9 cellular contexts compared by ENCODE assay signal in the genomic region with DNA sequence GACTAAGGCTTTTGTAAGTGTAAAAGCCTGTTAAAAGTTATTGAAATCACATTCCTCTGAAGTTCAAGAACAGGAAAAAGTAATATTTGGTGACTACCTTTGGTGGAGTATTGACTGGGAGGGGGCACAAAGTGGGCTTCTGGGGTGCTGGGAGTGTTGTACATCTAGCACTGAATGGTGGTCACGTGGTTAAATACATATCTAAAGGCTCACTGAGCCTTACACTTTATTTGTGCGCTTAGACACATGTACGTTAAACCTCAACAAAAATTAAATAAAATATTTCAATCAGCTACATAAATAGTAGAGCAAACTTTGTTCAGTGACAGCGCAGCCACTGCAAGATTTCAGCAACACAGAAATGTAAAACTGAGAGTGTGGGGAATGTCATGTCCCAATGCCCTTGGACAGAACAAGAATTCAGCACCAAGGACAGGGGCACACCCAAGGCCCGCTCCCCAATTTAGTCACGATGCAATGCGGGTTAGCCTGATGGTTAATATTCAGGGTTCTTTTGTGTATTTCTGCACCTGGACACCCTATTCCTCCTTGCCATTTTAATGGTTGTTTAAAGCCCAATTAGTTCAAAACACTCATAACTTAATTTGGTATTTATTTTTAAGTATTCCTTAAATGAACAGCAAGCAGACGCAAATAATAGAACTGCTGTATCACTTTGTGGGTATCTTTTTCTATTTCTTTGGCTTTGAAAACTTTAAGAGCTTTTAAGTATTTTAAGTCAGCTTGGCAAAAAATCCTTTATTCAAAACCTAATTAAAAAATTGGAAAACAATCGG. TPM values are rescaled to one million over a fixed set of nuclear protein-coding genes. Genes with fewer than 3 reads are reported as not detected.
DNase-seq lines count a peak whose midpoint lies in the region; ATAC-seq and TF ChIP-seq lines count a peak whose summit lies in the region.
"Had no signal": no experiment of that assay in that cellular context is flagged by ENCODE, and none has a peak within 500 bp of the region (broad histone marks: within the 10 kb centered on the region; RNA-seq: fewer than 3 reads in every experiment).

No MANE protein-coding gene starts in this region.

- H3K4me3 ChIP-seq in left lung = no peak overlapping the region

- no peaks in the 10 kb centered on the region for H3K36me3 Mint-ChIP-seq in activated CD8-positive, alpha-beta T cell treated with anti-CD3 and anti-CD28 coated beads, Interleukin-2, amount 10 ng/mL, durations not matched to agents 7 days and 5 days (ENCODE audit: low read depth)
- no peaks in the 10 kb centered on the region for H3K36me3 Mint-ChIP-seq in activated T-cell treated with anti-CD3 and anti-CD28 coated beads, Interleukin-2, amount 50 U/mL, for 4 hours (ENCODE audit: insufficient read depth)

- DNase-seq in GM10248 (ENCODE audit: extremely low spot score) (peak; percentile 39), left lung (no peak), superior temporal gyrus (ENCODE audit: extremely low spot score) (no peak), occipital lobe (lab: John Stamatoyannopoulos, UW) (no peak)
- peak; percentile 56 for DNase-seq in activated CD8-positive, alpha-beta T cell treated with anti-CD3 and anti-CD28 coated beads, Interleukin-2, amount 10 ng/mL, durations not matched to agents 7 days and 5 days
- DNase-seq in activated T-cell treated with anti-CD3 and anti-CD28 coated beads, Interleukin-2, amount 50 U/mL, for 4 hours = no peak

- H3K27me3 Mint-ChIP-seq in activated CD8-positive, alpha-beta T cell treated with anti-CD3 and anti-CD28 coated beads, Interleukin-2, amount 10 ng/mL, durations not matched to agents 7 days and 5 days (ENCODE audit: low read depth) = no peaks in the 10 kb centered on the region
- no peaks in the 10 kb centered on the region for H3K27me3 Mint-ChIP-seq in activated T-cell treated with anti-CD3 and anti-CD28 coated beads, Interleukin-2, amount 50 U/mL, for 4 hours (ENCODE audit: low read depth)

- peaks cover 31% of the 10 kb centered on the region for H3K4me1 Mint-ChIP-seq in activated CD8-positive, alpha-beta T cell treated with anti-CD3 and anti-CD28 coated beads, Interleukin-2, amount 10 ng/mL, durations not matched to agents 7 days and 5 days (ENCODE audit: low read depth)
- peaks cover 8% of the 10 kb centered on the region for H3K4me1 Mint-ChIP-seq in activated T-cell treated with anti-CD3 and anti-CD28 coated beads, Interleukin-2, amount 50 U/mL, for 4 hours (ENCODE audit: low read depth)

- intact Hi-C loops in left lung (cut with DNase I) = no loop called here

- H3K9me3 Mint-ChIP-seq in activated CD8-positive, alpha-beta T cell treated with anti-CD3 and anti-CD28 coated beads, Interleukin-2, amount 10 ng/mL, durations not matched to agents 7 days and 5 days (ENCODE audit: insufficient read depth) = no peaks in the 10 kb centered on the region
- no peaks in the 10 kb centered on the region for H3K9me3 Mint-ChIP-seq in activated T-cell treated with anti-CD3 and anti-CD28 coated beads, Interleukin-2, amount 50 U/mL, for 4 hours

- POLR2A ChIA-PET in GM10248 (lab: Yijun Ruan, JAX) = no interaction called here
- POLR2A ChIA-PET in activated CD8-positive, alpha-beta T cell treated with anti-CD3 and anti-CD28 coated beads, Interleukin-2, amount 10 ng/mL, durations not matched to agents 7 days and 5 days (lab: Charles Lee) = no interaction called here

- no peak for TF ChIP-seq CTCF in GM10248 (IDR thresholded peaks at IDR 0.05; ENCODE audit: control extremely low read depth, extremely low read depth, low read depth, missing control alignments)
- TF ChIP-seq CTCF in left lung (IDR thresholded peaks at IDR 0.05) = no peak

- no peak overlapping the region for H3K27ac ChIP-seq in left lung

- no peak overlapping the region for H3K27ac Mint-ChIP-seq in activated CD8-positive, alpha-beta T cell treated with anti-CD3 and anti-CD28 coated beads, Interleukin-2, amount 10 ng/mL, durations not matched to agents 7 days and 5 days

- no peaks in the 10 kb centered on the region for H3K9me3 ChIP-seq in left lung

- H3K4me3 Mint-ChIP-seq in activated CD8-positive, alpha-beta T cell treated with anti-CD3 and anti-CD28 coated beads, Interleukin-2, amount 10 ng/mL, durations not matched to agents 7 days and 5 days = no peak overlapping the region
- H3K4me3 Mint-ChIP-seq in activated T-cell treated with anti-CD3 and anti-CD28 coated beads, Interleukin-2, amount 50 U/mL, for 4 hours = no peak overlapping the region

- no peaks in the 10 kb centered on the region for H3K36me3 ChIP-seq in left lung

- no peak for TF ChIP-seq EP300 in Ishikawa (IDR thresholded peaks at IDR 0.05; ENCODE audit: borderline replicate concordance)

- ATAC-seq in activated CD8-positive, alpha-beta T cell treated with anti-CD3 and anti-CD28 coated beads, Interleukin-2, amount 10 ng/mL, durations not matched to agents 7 days and 5 days = no peak
- ATAC-seq in left lung = peak; percentile 52
- no peak for ATAC-seq in activated T-cell treated with anti-CD3 and anti-CD28 coated beads, Interleukin-2, amount 50 U/mL, for 4 hours
- no peak for ATAC-seq in HG02623 (IDR thresholded peaks at IDR 0.05; ENCODE audit: unreplicated experiment)
- ATAC-seq: left lobe of liver had no signal

- H3K4me1 ChIP-seq in left lung = peaks cover 0 to 6% of the 10 kb centered on the region in 2 donors

- TF ChIP-seq RAD21 in Ishikawa (IDR thresholded peaks at IDR 0.05; ENCODE audit: low read depth) = no peak

- CTCF ChIA-PET in GM10248 (lab: Yijun Ruan, JAX) = interaction anchor here (1.4 to 2.0 kb wide), 3 partner anchors 13 to 230 kb away, joined by 3 to 4 read pairs (median 3); no protein-coding TSS in a partner anchor
- CTCF ChIA-PET in activated CD8-positive, alpha-beta T cell treated with anti-CD3 and anti-CD28 coated beads, Interleukin-2, amount 10 ng/mL, durations not matched to agents 7 days and 5 days (lab: Charles Lee) = interaction anchor here (0.6 kb wide), 1 partner anchor 233 kb away, joined by 3 read pairs; no protein-coding TSS in a partner anchor

- peaks cover 0 to 7% of the 10 kb centered on the region in 2 donors for H3K27me3 ChIP-seq in left lung

TF ChIP-seq in Ishikawa, 13 proteins besides CTCF, POLR2A, EP300 and RAD21:
- peak; percentile 94 for TF ChIP-seq REST (IDR thresholded peaks at IDR 0.05; ENCODE audit: low read depth)
- TF ChIP-seq NFIC (IDR thresholded peaks at IDR 0.05) = no peak
- TF ChIP-seq TCF12 (IDR thresholded peaks at IDR 0.05; ENCODE audit: low read depth) = no peak

RNA-seq across cellular contexts. Expression of gene ANGPT4, which starts 37.4 kb away (rescaled TPM):
- total RNA-seq in activated CD8-positive, alpha-beta T cell treated with anti-CD3 and anti-CD28 coated beads, Interleukin-2, amount 10 ng/mL, durations not matched to agents 7 days and 5 days = not detected
- total RNA-seq in left lung = under 1 TPM; 0.16 to 0.20 TPM
- total RNA-seq in activated T-cell treated with anti-CD3 and anti-CD28 coated beads, Interleukin-2, amount 50 U/mL, for 4 hours = not detected
- not detected for total RNA-seq in occipital lobe

RNA-seq across cellular contexts. Expression of gene FAM110A, which starts 45.2 kb away (rescaled TPM):
- 10 to 100 TPM; 35.9 to 36.3 TPM for total RNA-seq in activated CD8-positive, alpha-beta T cell treated with anti-CD3 and anti-CD28 coated beads, Interleukin-2, amount 10 ng/mL, durations not matched to agents 7 days and 5 days
- total RNA-seq in left lung = 10 to 100 TPM; 13.0 to 21.5 TPM
- 1 to 10 TPM; 6.8 to 8.9 (median 7.9) TPM for total RNA-seq in activated T-cell treated with anti-CD3 and anti-CD28 coated beads, Interleukin-2, amount 50 U/mL, for 4 hours
- total RNA-seq in occipital lobe = 6.7 TPM

Comparison
In these comparisons a context has a peak if more than half of its experiments do, and no peak if none do; other contexts are left out.
1. DNase-seq: peak in GM10248 (single experiment) and activated CD8-positive, alpha-beta T cell treated with anti-CD3 and anti-CD28 coated beads, Interleukin-2, amount 10 ng/mL, durations not matched to agents 7 days and 5 days (single experiment); none in left lung (0 of 2), superior temporal gyrus (single experiment), activated T-cell treated with anti-CD3 and anti-CD28 coated beads, Interleukin-2, amount 50 U/mL, for 4 hours (single experiment) and occipital lobe (single experiment).